Comparison of ENCODE assay signal across 17 cellular contexts in the genomic region with DNA sequence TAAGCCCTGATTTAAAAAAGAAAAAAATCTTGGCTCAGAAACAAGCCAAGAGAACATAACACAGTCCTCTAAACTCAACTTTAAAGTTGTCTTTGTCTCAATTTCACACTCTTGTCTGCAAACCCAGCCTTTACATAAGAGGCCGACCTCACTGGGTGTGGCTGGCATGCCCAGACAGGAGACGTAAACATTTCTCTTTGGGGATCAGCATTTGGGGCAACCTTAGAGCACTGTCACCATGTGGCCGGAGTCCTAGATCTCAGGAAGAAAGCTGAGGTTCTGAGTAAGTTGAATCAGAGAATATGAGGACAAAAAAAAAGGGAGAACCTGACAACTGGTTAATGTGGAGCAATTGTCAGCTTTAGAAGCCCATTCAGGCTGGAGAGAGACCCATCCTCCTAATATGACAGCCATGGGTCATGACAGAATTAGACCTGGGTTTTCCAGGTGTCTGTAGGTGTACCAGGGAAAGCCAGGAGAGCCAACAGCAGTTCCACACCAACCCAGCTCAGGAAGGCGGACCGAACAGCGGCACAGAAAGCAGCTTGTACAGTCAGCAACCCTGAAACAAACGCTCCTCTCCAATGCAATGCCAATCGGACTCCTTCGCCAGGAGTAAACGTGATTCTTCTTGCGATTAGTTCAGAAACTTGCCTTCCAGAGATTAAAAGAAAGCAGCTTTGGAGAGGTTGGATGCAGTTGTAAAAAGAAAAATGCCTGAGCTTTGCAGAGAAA.
DNase-seq lines count a peak whose midpoint lies in the region; ATAC-seq and TF ChIP-seq lines count a peak whose summit lies in the region.
"Had no signal": no experiment of that assay in that cellular context is flagged by ENCODE, and none has a peak within 500 bp of the region (broad histone marks: within the 10 kb centered on the region; RNA-seq: fewer than 3 reads in every experiment).

No MANE protein-coding gene starts in this region.

- peaks cover 0 to 39% (median 0%) of the 10 kb centered on the region in 5 donors for H3K27me3 Mint-ChIP-seq in naive thymus-derived CD4-positive, alpha-beta T cell

- no peaks in the 10 kb centered on the region for H3K9me3 ChIP-seq in naive thymus-derived CD4-positive, alpha-beta T cell (ENCODE audit: control insufficient read depth in 2 of 3, low read length in 3 of 3)
- no peaks in the 10 kb centered on the region for H3K9me3 ChIP-seq in vagina
- H3K9me3 ChIP-seq in tibial artery: no peaks in the 10 kb centered on the region
- H3K9me3 ChIP-seq: ovary had no signal

- H3K27ac ChIP-seq in RWPE1 (peak overlapping the region; percentile 45), dorsolateral prefrontal cortex (no peak overlapping the region), vagina (peak overlapping the region; percentile 11), tibial artery (no peak overlapping the region)
- no peak overlapping the region for H3K27ac ChIP-seq in naive thymus-derived CD4-positive, alpha-beta T cell (ENCODE audit: low read depth, low read length)
- H3K27ac ChIP-seq: cardiac muscle cell, ovary, VCaP had no signal

- H3K4me3 ChIP-seq in dorsolateral prefrontal cortex (peak overlapping the region in 36 of 59 donors; percentile 4 to 54 (median 28)), vagina (peak overlapping the region in 1 of 2 donors; percentile 8), tibial artery (peak overlapping the region in 1 of 2 donors; percentile 18)
- H3K4me3 ChIP-seq in naive thymus-derived CD4-positive, alpha-beta T cell (ENCODE audit: low read length): no peak overlapping the region
- H3K4me3 ChIP-seq: cardiac muscle cell, ovary had no signal

- intact Hi-C loops in dorsolateral prefrontal cortex (cut with DNase I): no loop called here
- intact Hi-C loops in naive thymus-derived CD4-positive, alpha-beta T cell (cut with micrococcal nuclease): no loop called here
- intact Hi-C loops in vagina (cut with DNase I): no loop called here
- intact Hi-C loops in tibial artery (cut with DNase I; ENCODE audit: low total_unique reads): no loop called here

- H3K27me3 ChIP-seq in dorsolateral prefrontal cortex: peaks cover 0 to 5% (median 0%) of the 10 kb centered on the region in 45 donors
- no peaks in the 10 kb centered on the region for H3K27me3 ChIP-seq in naive thymus-derived CD4-positive, alpha-beta T cell (ENCODE audit: control insufficient read depth in 2 of 2, insufficient read depth in 2 of 2, low read length in 2 of 2)
- H3K27me3 ChIP-seq in vagina: no peaks in the 10 kb centered on the region
- H3K27me3 ChIP-seq in tibial artery: no peaks in the 10 kb centered on the region
- H3K27me3 ChIP-seq: cardiac muscle cell, ovary had no signal

- H3K36me3 ChIP-seq in naive thymus-derived CD4-positive, alpha-beta T cell (ENCODE audit: control insufficient read depth in 2 of 3, insufficient read depth in 3 of 3, low read length in 3 of 3): no peaks in the 10 kb centered on the region
- H3K36me3 ChIP-seq in vagina: no peaks in the 10 kb centered on the region
- H3K36me3 ChIP-seq in tibial artery: no peaks in the 10 kb centered on the region
- H3K36me3 ChIP-seq: cardiac muscle cell, ovary had no signal

- CTCF ChIA-PET in RWPE1 (lab: Yijun Ruan, JAX): interaction anchor here (0.7 to 1.0 kb wide), 3 partner anchors 16 to 646 kb away, joined by 3 to 5 read pairs (median 4); no protein-coding TSS in a partner anchor
- CTCF ChIA-PET in naive thymus-derived CD4-positive, alpha-beta T cell (lab: Charles Lee): interaction anchor here (0.9 kb wide), 1 partner anchor 226 kb away, joined by 7 read pairs; no protein-coding TSS in a partner anchor

- H3K4me1 ChIP-seq in naive thymus-derived CD4-positive, alpha-beta T cell (ENCODE audit: control insufficient read depth in 2 of 2, insufficient read depth in 2 of 2, low read length in 2 of 2): peaks cover 0 to 11% of the 10 kb centered on the region in 2 donors
- no peaks in the 10 kb centered on the region for H3K4me1 ChIP-seq in vagina
- peaks cover 0 to 16% (median 10%) of the 10 kb centered on the region in 4 donors for H3K4me1 ChIP-seq in tibial artery

- DNase-seq in RWPE1 (ENCODE audit: low spot score): peak; percentile 77
- no peak for DNase-seq in dorsolateral prefrontal cortex
- peak in 3 of 9 donors; percentile 11 to 31 (median 22) for DNase-seq in naive thymus-derived CD4-positive, alpha-beta T cell
- no peak for DNase-seq in vagina (ENCODE audit: extremely low spot score in 2 of 2)
- no peak for DNase-seq in D341Med (ENCODE audit: low spot score)
- DNase-seq in tibial artery: no peak
- DNase-seq: C1 segment of cervical spinal cord, endodermal cell, midbrain, NCI-H1092 treated with DMSO at 0.1 percent for 48 hours, NCI-H345, ovary had no signal

- no peaks in the 10 kb centered on the region for H3K36me3 Mint-ChIP-seq in naive thymus-derived CD4-positive, alpha-beta T cell
- H3K36me3 Mint-ChIP-seq: IgD-negative memory B cell had no signal

- H3K4me3 Mint-ChIP-seq in naive thymus-derived CD4-positive, alpha-beta T cell: peak overlapping the region; percentile 29 to 81 (median 50)
- H3K4me3 Mint-ChIP-seq: endodermal cell had no signal

- peak overlapping the region; percentile 42 to 93 (median 52) for H3K27ac Mint-ChIP-seq in naive thymus-derived CD4-positive, alpha-beta T cell
- H3K27ac Mint-ChIP-seq: endodermal cell, IgD-negative memory B cell had no signal

- POLR2A ChIA-PET in RWPE1 (lab: Yijun Ruan, JAX; ENCODE audit: low non-redundant PET): interaction anchor here (0.6 kb wide), 1 partner anchor 112 kb away, joined by 3 read pairs; no protein-coding TSS in a partner anchor
- POLR2A ChIA-PET in naive thymus-derived CD4-positive, alpha-beta T cell (lab: Charles Lee): interaction anchor here (0.6 to 1.6 kb wide), 7 partner anchors 14 to 124 kb away, joined by 3 to 4 read pairs (median 3); partner anchors contain the start of gene MAP3K1

- no peak for ATAC-seq in naive thymus-derived CD4-positive, alpha-beta T cell
- no peak for ATAC-seq in HG02981 (IDR thresholded peaks at IDR 0.05; ENCODE audit: unreplicated experiment)
- ATAC-seq: SK-N-SH treated with all-trans-retinoic acid at 6 μM for 48 hours had no signal

- peaks cover 13 to 51% (median 29%) of the 10 kb centered on the region in 7 donors for H3K4me1 Mint-ChIP-seq in naive thymus-derived CD4-positive, alpha-beta T cell

- TF ChIP-seq CTCF in RWPE1 (conservative IDR thresholded peaks at IDR 0.05; ENCODE audit: low read depth) (no peak), dorsolateral prefrontal cortex (IDR thresholded peaks at IDR 0.05 in 54 of 56, conservative IDR thresholded peaks at IDR 0.05 in 2 of 56; ENCODE audit: low read depth in 1 of 56, partially characterized antibody in 56 of 56) (no peak), vagina (IDR thresholded peaks at IDR 0.05) (no peak), tibial artery (IDR thresholded peaks at IDR 0.05) (no peak)

- no peak for TF ChIP-seq POLR2A in vagina (IDR thresholded peaks at IDR 0.05)

- no peaks in the 10 kb centered on the region for H3K9me3 Mint-ChIP-seq in naive thymus-derived CD4-positive, alpha-beta T cell
- H3K9me3 Mint-ChIP-seq: endodermal cell, IgD-negative memory B cell had no signal

Comparison
In these comparisons a context has a peak if more than half of its experiments do, and no peak if none do; other contexts are left out.
1. H3K27ac ChIP-seq: peak in RWPE1 (single experiment) and vagina (single experiment); none in dorsolateral prefrontal cortex (0 of 59), naive thymus-derived CD4-positive, alpha-beta T cell (single experiment) and tibial artery (0 of 2).